ENCODE assay signal across 15 cellular contexts in genomic region chr11:60852639-60853468, GRCh38. TPM values are rescaled to one million over a fixed set of nuclear protein-coding genes. Genes with fewer than 3 reads are reported as not detected.
DNase-seq lines count a peak whose midpoint lies in the region; ATAC-seq and TF ChIP-seq lines count a peak whose summit lies in the region.
"Had no signal": no experiment of that assay in that cellular context is flagged by ENCODE, and none has a peak within 500 bp of the region (broad histone marks: within the 10 kb centered on the region; RNA-seq: fewer than 3 reads in every experiment).

No MANE protein-coding gene starts in this region.

- H2AFZ ChIP-seq in H9 (ENCODE audit: low read length) (no peak overlapping the region), neuronal stem cell (ENCODE audit: low read length) (no peak overlapping the region), PC-3 (ENCODE audit: low read length) (no peak overlapping the region)

- H3K4me1 Mint-ChIP-seq in H9: no peaks in the 10 kb centered on the region

- peaks cover 2% of the 10 kb centered on the region; the same call in 1 of the 2 replicates for H3K27me3 Mint-ChIP-seq in H9 (ENCODE audit: low read depth)

- no peak overlapping the region for H3K4me3 ChIP-seq in epithelial cell of esophagus (ENCODE audit: low read length)
- H3K4me3 ChIP-seq in neuronal stem cell (ENCODE audit: low read length in 2 of 2): peak overlapping the region in 1 of 2 donors; percentile 49
- H3K4me3 ChIP-seq in PC-3 (ENCODE audit: low read length): no peak overlapping the region

- H2AK5ac ChIP-seq in H9 (ENCODE audit: insufficient read length, low read length): no peak overlapping the region
- H2AK5ac ChIP-seq in neuronal stem cell (ENCODE audit: low read depth, low read length): no peak overlapping the region

- H2BK120ac ChIP-seq in H9 (ENCODE audit: low read depth, low read length, poor library complexity, severe bottlenecking) (no peak overlapping the region), neuronal stem cell (ENCODE audit: low read depth, low read length) (no peak overlapping the region)

- H4K8ac ChIP-seq in H9 (replicated peaks; ENCODE audit: insufficient read length, low read depth, low read length): no peak overlapping the region
- peak overlapping the region; percentile 94 for H4K8ac ChIP-seq in neuronal stem cell (ENCODE audit: low read depth, low read length)

- H3K79me2 ChIP-seq in H9 (ENCODE audit: insufficient read depth, low read length) (no peaks in the 10 kb centered on the region), PC-3 (ENCODE audit: low read length) (no peaks in the 10 kb centered on the region; the same call in 1 of the 2 replicates)

- H3K79me1 ChIP-seq in H9 (ENCODE audit: insufficient read depth, low read depth, low read length, poor library complexity, severe bottlenecking) (no peaks in the 10 kb centered on the region), neuronal stem cell (ENCODE audit: low read depth, low read length) (no peaks in the 10 kb centered on the region)

- H3K56ac ChIP-seq in H9 (ENCODE audit: insufficient read length, low read depth, low read length): no peak overlapping the region

- no peak overlapping the region for H3K4me3 Mint-ChIP-seq in H9

- H3K27ac Mint-ChIP-seq in H9: peak overlapping the region in 1 of 3 experiments; percentile 61; a peak in 2 of 7 replicates
- H3K27ac Mint-ChIP-seq: progenitor cell of endocrine pancreas had no signal

- no peak overlapping the region for H3K27ac ChIP-seq in H9 (ENCODE audit: insufficient read length, low read depth, low read length)
- H3K27ac ChIP-seq in neuronal stem cell (replicated peaks; ENCODE audit: low read length): no peak overlapping the region
- H3K27ac ChIP-seq in PC-3 (ENCODE audit: low read length): no peak overlapping the region

- H3K4ac ChIP-seq in H9 (ENCODE audit: low read depth, low read length): no peak overlapping the region
- no peak overlapping the region for H3K4ac ChIP-seq in neuronal stem cell (ENCODE audit: low read length)

- H2BK5ac ChIP-seq in H9 (ENCODE audit: insufficient read length, low read length): no peak overlapping the region
- no peak overlapping the region for H2BK5ac ChIP-seq in neuronal stem cell (ENCODE audit: low read length)

- H3K27me3 ChIP-seq in H9 (ENCODE audit: insufficient read depth, low read length): no peaks in the 10 kb centered on the region
- H3K27me3 ChIP-seq in neuronal stem cell (ENCODE audit: control insufficient read depth in 3 of 3, insufficient read depth in 3 of 3, low read depth in 1 of 3, low read length in 3 of 3): no peaks in the 10 kb centered on the region
- H3K27me3 ChIP-seq in PC-3 (ENCODE audit: low read length): no peaks in the 10 kb centered on the region
- H3K27me3 ChIP-seq: tibial nerve had no signal

- H3F3A ChIP-seq in PC-3 (ENCODE audit: low read length, unreplicated experiment): no peaks in the 10 kb centered on the region

- no TSS peak for BruUV-seq in PC-3 (replicated peaks; lab: Mats Ljungman, UMichigan)

- no peak overlapping the region for H2BK12ac ChIP-seq in H9 (ENCODE audit: insufficient read length, low read depth, low read length)
- H2BK12ac ChIP-seq in neuronal stem cell (ENCODE audit: low read length): no peak overlapping the region

- H3K9me3 Mint-ChIP-seq in H9: no peaks in the 10 kb centered on the region

- H4K5ac ChIP-seq in H9 (ENCODE audit: insufficient read length, low read depth, low read length): no peak overlapping the region

- H2BK15ac ChIP-seq in H9 (ENCODE audit: low read depth, low read length) (no peak overlapping the region), neuronal stem cell (ENCODE audit: low read length) (no peak overlapping the region)

- no peak overlapping the region for H2BK20ac ChIP-seq in H9 (ENCODE audit: low read depth, low read length, poor library complexity, severe bottlenecking)

- no peaks in the 10 kb centered on the region for H3K23me2 ChIP-seq in H9 (ENCODE audit: insufficient read length, low read depth, low read length, poor library complexity, severe bottlenecking)

- H3K4me2 ChIP-seq in H9 (ENCODE audit: insufficient read depth, insufficient read length, low read length): no peak overlapping the region
- peak overlapping the region; percentile 18 for H3K4me2 ChIP-seq in neuronal stem cell (ENCODE audit: insufficient read depth, low read length, poor library complexity, severe bottlenecking)
- no peak overlapping the region for H3K4me2 ChIP-seq in PC-3 (ENCODE audit: low read length)

- POLR2A ChIA-PET in PC-3 (lab: Charles Lee; ENCODE audit: unreplicated experiment): no interaction called here

- CTCF ChIA-PET in PC-3 (lab: Charles Lee): no interaction called here

- H3K36me3 ChIP-seq in neuronal stem cell (replicated peaks in 1 of 2; ENCODE audit: control insufficient read depth in 2 of 2, insufficient read depth in 2 of 2, low read length in 2 of 2) (peaks cover 29 to 40% of the 10 kb centered on the region in 2 donors), PC-3 (ENCODE audit: low read depth, low read length) (peaks cover 26% of the 10 kb centered on the region; the same call in 1 of the 2 replicates)

- TF ChIP-seq CTCF in H9 (conservative IDR thresholded peaks at IDR 0.05) (no peak), epithelial cell of esophagus (IDR thresholded peaks at IDR 0.05; ENCODE audit: insufficient read depth, low read depth, low read length, missing control alignments) (no peak), PC-3 (conservative IDR thresholded peaks at IDR 0.05; ENCODE audit: low read depth, low read length) (no peak)

- ATAC-seq in HG03159 (IDR thresholded peaks at IDR 0.05; ENCODE audit: unreplicated experiment) (no peak), PC-3 (no peak)
- ATAC-seq: SK-N-SH treated with all-trans-retinoic acid at 6 μM for 48 hours had no signal

- WGBS in H9 (ENCODE audit: extremely low coverage, insufficient read length, low lambda C conversion rate): no CpG with 5 or more reads among the region's 87 CpGs
- WGBS in neuronal stem cell (ENCODE audit: extremely low coverage in 2 of 2, insufficient read length in 2 of 2, insufficient replicate concordance in 1 of 2), 2 donors: no CpG with 5 or more reads among the region's 87 CpGs

- no peak overlapping the region for H3T11ph ChIP-seq in H9 (ENCODE audit: low read length)

- intact Hi-C loops in PC-3 (cut with micrococcal nuclease): no loop called here

- no peak overlapping the region for H4K91ac ChIP-seq in H9 (ENCODE audit: insufficient read length, low read depth, low read length)
- no peak overlapping the region for H4K91ac ChIP-seq in neuronal stem cell (ENCODE audit: low read depth, low read length, poor library complexity)

- H3K23ac ChIP-seq in H9 (ENCODE audit: insufficient read length, low read depth, low read length): no peak overlapping the region
- H3K23ac ChIP-seq in neuronal stem cell (ENCODE audit: low read depth, low read length, poor library complexity): peak overlapping the region; percentile 73

- no peak overlapping the region for H3K18ac ChIP-seq in H9 (ENCODE audit: insufficient read length, low read depth, low read length)
- peak overlapping the region; percentile 28 for H3K18ac ChIP-seq in neuronal stem cell (ENCODE audit: low read length)

- no peaks in the 10 kb centered on the region for H3K9me2 ChIP-seq in PC-3 (replicated peaks; ENCODE audit: low read length)

- peak; percentile 62 for DNase-seq in H9
- DNase-seq in epithelial cell of esophagus (ENCODE audit: low read depth): peak; percentile 26
- no peak for DNase-seq in neuronal stem cell (ENCODE audit: low spot score)
- DNase-seq in cerebellum (ENCODE audit: low spot score): no peak
- no peak for DNase-seq in PC-3
- DNase-seq: activated effector memory CD4-positive, alpha-beta T cell treated with anti-CD3 and anti-CD28 coated beads, Interleukin-2, amount 50 U/mL, for 16 hours; islet precursor cell; Karpas-422; NCI-H510A; OCI-M1 had no signal

- H3K9ac ChIP-seq in H9 (ENCODE audit: extremely low read depth, insufficient read length, low read length): no peak overlapping the region
- peak overlapping the region; percentile 38 for H3K9ac ChIP-seq in neuronal stem cell (ENCODE audit: low read depth, low read length, poor library complexity)
- H3K9ac ChIP-seq in PC-3 (ENCODE audit: low read length): no peak overlapping the region

- H4K20me1 ChIP-seq in H9 (ENCODE audit: control insufficient read depth, insufficient read depth, insufficient read length) (no peaks in the 10 kb centered on the region), PC-3 (ENCODE audit: low read length) (no peaks in the 10 kb centered on the region)

- H3K9me3 ChIP-seq in H9 (ENCODE audit: control insufficient read depth, low read depth, low read length) (no peaks in the 10 kb centered on the region), neuronal stem cell (replicated peaks in 1 of 2; ENCODE audit: control insufficient read depth in 2 of 2, insufficient read depth in 1 of 2, low read depth in 1 of 2, low read length in 2 of 2) (no peaks in the 10 kb centered on the region), PC-3 (ENCODE audit: low read length) (no peaks in the 10 kb centered on the region)
- H3K9me3 ChIP-seq: tibial nerve had no signal

- H3K36me3 Mint-ChIP-seq in H9 (ENCODE audit: insufficient read depth in 1 of 3, low read depth in 3 of 3): peaks cover 22 to 40% (median 39%) of the 10 kb centered on the region in 3 experiments

- no peak overlapping the region for H3K14ac ChIP-seq in H9 (ENCODE audit: insufficient read depth, low read length)
- peak overlapping the region; percentile 71 for H3K14ac ChIP-seq in neuronal stem cell (ENCODE audit: low read length)

- H3K4me1 ChIP-seq in H9 (ENCODE audit: insufficient read depth, low read length) (no peaks in the 10 kb centered on the region), neuronal stem cell (ENCODE audit: control insufficient read depth in 2 of 2, insufficient read depth in 1 of 2, low read depth in 1 of 2, low read length in 2 of 2) (no peaks in the 10 kb centered on the region), PC-3 (ENCODE audit: insufficient read depth, low read length) (peaks cover 5% of the 10 kb centered on the region)
- H3K4me1 ChIP-seq: tibial nerve had no signal

RNA-seq across cellular contexts. Expression of gene PTGDR2, which starts 2.9 kb away (rescaled TPM):
- 0.07 TPM in 1 of 2 replicates, not detected in the other for total RNA-seq in H9 (2021)
- polyA plus RNA-seq in neuronal stem cell (2013, experiment 1 of 2): 0.13 TPM
- polyA plus RNA-seq in neuronal stem cell (2013, experiment 2 of 2): 0.11 TPM
- 0.73 TPM for total RNA-seq in cerebellum
- 0.06 TPM in 1 of 2 replicates, not detected in the other for total RNA-seq in PC-3 (2014; rRNA removed)
- total RNA-seq: dermis microvascular lymphatic vessel endothelial cell had no signal

RNA-seq across cellular contexts. Expression of gene CCDC86, which starts 10.9 kb away (rescaled TPM):
- total RNA-seq in H9 (2021): 82.3 and 84.3 TPM in 2 replicates
- 22.5 TPM for polyA plus RNA-seq in neuronal stem cell (2013, experiment 1 of 2)
- 21.0 TPM for polyA plus RNA-seq in neuronal stem cell (2013, experiment 2 of 2)
- total RNA-seq in cerebellum: 3.0 TPM
- total RNA-seq in PC-3 (2014; rRNA removed): 67.9 and 108 TPM in 2 replicates

RNA-seq across cellular contexts. Expression of gene ZP1, which starts 14.5 kb away (rescaled TPM):
- not detected in 2 replicates for total RNA-seq in H9 (2021)
- polyA plus RNA-seq in neuronal stem cell (2013, experiment 1 of 2): not detected
- polyA plus RNA-seq in neuronal stem cell (2013, experiment 2 of 2): not detected
- total RNA-seq in cerebellum: not detected
- total RNA-seq in PC-3 (2014; rRNA removed): not detected in 2 replicates
- total RNA-seq: dermis microvascular lymphatic vessel endothelial cell, progenitor cell of endocrine pancreas, tibial nerve had no signal

RNA-seq across cellular contexts. Expression of gene PRPF19, which starts 53.5 kb away (rescaled TPM):
- total RNA-seq in H9 (2021) (130 and 132 TPM in 2 replicates), cerebellum (48.2 TPM), PC-3 (2014; rRNA removed) (165 and 177 TPM in 2 replicates)
- 80.3 TPM for polyA plus RNA-seq in neuronal stem cell (2013, experiment 1 of 2)
- 77.6 TPM for polyA plus RNA-seq in neuronal stem cell (2013, experiment 2 of 2)

Comparison
In these comparisons a context has a peak if more than half of its experiments do, and no peak if none do; other contexts are left out.
1. DNase-seq: peak in H9 (single experiment) and epithelial cell of esophagus (single experiment); none in neuronal stem cell (single experiment), cerebellum (single experiment) and PC-3 (single experiment).
2. RNA of gene CCDC86, which starts 10.9 kb away (total RNA-seq): 82.3 to 84.3 TPM in H9 and 67.9 to 108 TPM in PC-3; 3.0 TPM in cerebellum (single experiment); every median in the first group is over 10 times any median in the second.